16 cellular contexts compared by ENCODE assay signal in genomic region chr10:107576746-107577145, GRCh38.
DNase-seq lines count a peak whose midpoint lies in the region; ATAC-seq and TF ChIP-seq lines count a peak whose summit lies in the region.
"Had no signal": no experiment of that assay in that cellular context is flagged by ENCODE, and none has a peak within 500 bp of the region (broad histone marks: within the 10 kb centered on the region; RNA-seq: fewer than 3 reads in every experiment).

No MANE protein-coding gene starts in this region.

- ATAC-seq in SK-N-SH treated with all-trans-retinoic acid at 6 μM for 48 hours (peak; percentile 80), left ventricle myocardium superior (peak; percentile 83), T-helper 17 cell (no peak)
- ATAC-seq: GM12878; HCT116; stimulated activated naive CD8-positive, alpha-beta T cell treated with anti-CD3 and anti-CD28 coated beads, Interleukin-15, amount 100 ng/mL, for 72 hours had no signal

- H3K27me3 Mint-ChIP-seq in T-helper 17 cell, result no peaks in the 10 kb centered on the region
- H3K27me3 Mint-ChIP-seq: CD4-positive, CD25-positive, alpha-beta regulatory T cell; IgD-negative memory B cell; stimulated activated naive CD8-positive, alpha-beta T cell treated with anti-CD3 and anti-CD28 coated beads, Interleukin-15, amount 100 ng/mL, for 72 hours had no signal

- no peak overlapping the region for H3K27ac Mint-ChIP-seq in T-helper 17 cell
- H3K27ac Mint-ChIP-seq: CD4-positive, CD25-positive, alpha-beta regulatory T cell; IgD-negative memory B cell had no signal

- no peaks in the 10 kb centered on the region for H3K36me3 Mint-ChIP-seq in T-helper 17 cell (ENCODE audit: low read depth)
- H3K36me3 Mint-ChIP-seq: CD4-positive, CD25-positive, alpha-beta regulatory T cell; IgD-negative memory B cell had no signal

- H3K4me3 Mint-ChIP-seq in T-helper 17 cell, result no peak overlapping the region
- H3K4me3 Mint-ChIP-seq: CD4-positive, CD25-positive, alpha-beta regulatory T cell; IgD-negative memory B cell; stimulated activated naive CD8-positive, alpha-beta T cell treated with anti-CD3 and anti-CD28 coated beads, Interleukin-15, amount 100 ng/mL, for 72 hours had no signal

- no peaks in the 10 kb centered on the region for H3K4me1 Mint-ChIP-seq in T-helper 17 cell
- H3K4me1 Mint-ChIP-seq: CD4-positive, CD25-positive, alpha-beta regulatory T cell; stimulated activated naive CD8-positive, alpha-beta T cell treated with anti-CD3 and anti-CD28 coated beads, Interleukin-15, amount 100 ng/mL, for 72 hours had no signal

- DNase-seq in NCI-H2171 treated with DMSO at 0.1 percent for 48 hours (lab: John Stamatoyannopoulos, UW) (peak; percentile 41), NCI-H2171 (lab: John Stamatoyannopoulos, UW) (no peak), left ventricle myocardium superior (no peak), superior temporal gyrus (ENCODE audit: extremely low spot score) (peak; percentile 23), NCI-H2196 (lab: John Stamatoyannopoulos, UW; ENCODE audit: unreplicated experiment) (no peak), DMS79 treated with DMSO at 0.1 percent for 48 hours (lab: John Stamatoyannopoulos, UW) (no peak), T-helper 17 cell (no peak)
- DNase-seq: activated naive CD4-positive, alpha-beta T cell; CD4-positive, CD25-positive, alpha-beta regulatory T cell; NCI-H345; spleen; stimulated activated naive CD8-positive, alpha-beta T cell treated with anti-CD3 and anti-CD28 coated beads, Interleukin-15, amount 100 ng/mL, for 72 hours had no signal

- intact Hi-C loops in left ventricle myocardium superior (cut with micrococcal nuclease), result no loop called here

- H3K9me3 ChIP-seq in T-helper 17 cell (ENCODE audit: control insufficient read depth, low read length, poor library complexity, severe bottlenecking), result no peaks in the 10 kb centered on the region
- H3K9me3 ChIP-seq: spleen had no signal

TF ChIP-seq in SK-N-SH treated with all-trans-retinoic acid at 6 μM for 48 hours, 23 proteins besides CTCF, POLR2A, EP300 and RAD21:
- TF ChIP-seq TSHZ2 (CRISPR knock-in tag; IDR thresholded peaks at IDR 0.05) (no peak), CREB5 (CRISPR knock-in tag; IDR thresholded peaks at IDR 0.05; ENCODE audit: low read depth) (no peak)

Comparison
In these comparisons a context has a peak if more than half of its experiments do, and no peak if none do; other contexts are left out.
1. DNase-seq: peak in NCI-H2171 treated with DMSO at 0.1 percent for 48 hours (single experiment) and superior temporal gyrus (single experiment); none in NCI-H2171 (single experiment), left ventricle myocardium superior (single experiment), NCI-H2196 (single experiment), DMS79 treated with DMSO at 0.1 percent for 48 hours (single experiment) and T-helper 17 cell (0 of 3).